Comparison of ENCODE assay signal across 17 cellular contexts in genomic region chr13:87666826-87667225, GRCh38. TPM values are rescaled to one million over a fixed set of nuclear protein-coding genes. Genes with fewer than 3 reads are reported as not detected.
"Had no signal": no experiment of that assay in that cellular context is flagged by ENCODE, and none has a peak within 500 bp of the region (broad histone marks: within the 10 kb centered on the region; RNA-seq: fewer than 3 reads in every experiment).

No MANE protein-coding gene starts in this region.

- H3K4me3 Mint-ChIP-seq: activated B cell treated with CpG ODN at 0.5 μM for 24 hours; activated naive CD4-positive, alpha-beta T cell treated with anti-CD3 and anti-CD28 coated beads, Interleukin-2, amount 50 U/mL, for 24 hours; central memory CD8-positive, alpha-beta T cell; nephron progenitor cell; type B pancreatic cell had no signal

- H3K36me3 ChIP-seq: gastrocnemius medialis, left ventricle myocardium inferior had no signal

- H3K4me3 ChIP-seq: gastrocnemius medialis, left ventricle myocardium inferior had no signal

- H3K27ac ChIP-seq: gastrocnemius medialis, left ventricle myocardium inferior had no signal

- H3K9me3 Mint-ChIP-seq: activated B cell treated with CpG ODN at 0.5 μM for 24 hours; activated naive CD4-positive, alpha-beta T cell treated with anti-CD3 and anti-CD28 coated beads, Interleukin-2, amount 50 U/mL, for 24 hours; central memory CD8-positive, alpha-beta T cell; nephron progenitor cell; type B pancreatic cell had no signal

- H3K36me3 Mint-ChIP-seq: activated naive CD4-positive, alpha-beta T cell treated with anti-CD3 and anti-CD28 coated beads, Interleukin-2, amount 50 U/mL, for 24 hours; type B pancreatic cell had no signal

- DNase-seq: activated B cell treated with CpG ODN at 0.5 μM for 24 hours; activated effector memory CD4-positive, alpha-beta T cell treated with Interleukin-2 at 50 U/mL for 16 hours; activated T-cell treated with anti-CD3 and anti-CD28 coated beads, Interleukin-2, amount 50 U/mL, for 1 hour; effector memory CD4-positive, alpha-beta T cell; gastrocnemius medialis; left ventricle myocardium inferior; mesendoderm; nephron progenitor cell; stimulated activated naive CD4-positive, alpha-beta T cell treated with Interleukin-2 at 50 U/mL for 16 hours had no signal

- FAIRE-seq: keratinocyte, TTC549 had no signal

- H3K27ac Mint-ChIP-seq: activated B cell treated with CpG ODN at 0.5 μM for 24 hours; activated naive CD4-positive, alpha-beta T cell treated with anti-CD3 and anti-CD28 coated beads, Interleukin-2, amount 50 U/mL, for 24 hours; nephron progenitor cell; type B pancreatic cell had no signal

- H3K9me3 ChIP-seq: gastrocnemius medialis, left ventricle myocardium inferior had no signal

- ATAC-seq: gastrocnemius medialis, sciatic nerve had no signal

RNA-seq across cellular contexts. Expression of gene SLITRK5, which starts 4.3 kb away (rescaled TPM):
- total RNA-seq: activated B cell treated with CpG ODN at 0.5 μM for 24 hours, osteoblast, pulmonary artery endothelial cell had no signal
